In genomic region chr16:56771558-56772279, GRCh38 we compare ENCODE assay signal across 15 cellular contexts. TPM values are rescaled to one million over a fixed set of nuclear protein-coding genes. Genes with fewer than 3 reads are reported as not detected.
DNase-seq lines count a peak whose midpoint lies in the region; ATAC-seq and TF ChIP-seq lines count a peak whose summit lies in the region.
"Had no signal": no experiment of that assay in that cellular context is flagged by ENCODE, and none has a peak within 500 bp of the region (broad histone marks: within the 10 kb centered on the region; RNA-seq: fewer than 3 reads in every experiment).

No MANE protein-coding gene starts in this region.

- no peaks in the 10 kb centered on the region for H3K9me3 ChIP-seq in HEK293 (ENCODE audit: control insufficient read depth, insufficient read depth, low read depth, low read length)
- no peaks in the 10 kb centered on the region for H3K9me3 ChIP-seq in mucosa of descending colon

- POLR2A ChIA-PET in HEK293 (lab: Yijun Ruan, JAX): no interaction called here

- CTCF ChIA-PET in HEK293 (lab: Yijun Ruan, JAX): interaction anchor here (0.5 to 1.4 kb wide), 3 partner anchors 22 to 1272 kb away, joined by 3 to 5 read pairs (median 4); no protein-coding TSS in a partner anchor

- peak overlapping the region; percentile 24 for H3K27ac Mint-ChIP-seq in activated naive CD8-positive, alpha-beta T cell

- DNase-seq in AG08396 (ENCODE audit: low spot score) (peak; percentile 28), mucosa of descending colon (no peak), GM10266 (ENCODE audit: extremely low spot score) (no peak), erythroblast (lab: John Stamatoyannopoulos, UW) (no peak)
- DNase-seq in activated effector memory CD4-positive, alpha-beta T cell treated with Interleukin-2 at 50 U/mL for 16 hours: no peak
- DNase-seq: brain microvascular endothelial cell; C1 segment of cervical spinal cord; EL; left cardiac atrium; naive thymus-derived CD4-positive, alpha-beta T cell; stimulated activated CD4-positive, alpha-beta T cell treated with anti-CD3 and anti-CD28 coated beads, Interleukin-4, amount 100 ng/mL, for 24 hours; stimulated activated naive CD4-positive, alpha-beta T cell treated with Interleukin-2 at 50 U/mL for 16 hours had no signal

- H3K4me1 ChIP-seq in HEK293 (ENCODE audit: control insufficient read depth, insufficient read depth, low read length): peaks cover 4% of the 10 kb centered on the region; the same call in 1 of the 2 replicates
- H3K4me1 ChIP-seq in mucosa of descending colon (ENCODE audit: low read depth): peaks cover 9% of the 10 kb centered on the region

- H3K4me3 Mint-ChIP-seq in activated naive CD8-positive, alpha-beta T cell: no peak overlapping the region

- H3K36me3 Mint-ChIP-seq in activated naive CD8-positive, alpha-beta T cell: peaks cover 7% of the 10 kb centered on the region

- H3K27me3 Mint-ChIP-seq in activated naive CD8-positive, alpha-beta T cell: no peaks in the 10 kb centered on the region
- H3K27me3 Mint-ChIP-seq: naive thymus-derived CD4-positive, alpha-beta T cell had no signal

- peaks cover 25% of the 10 kb centered on the region for H3K4me1 Mint-ChIP-seq in activated naive CD8-positive, alpha-beta T cell (ENCODE audit: low read depth)

- no peak overlapping the region for H3K27ac ChIP-seq in HEK293 (ENCODE audit: extremely low read depth, low read depth, low read length)
- H3K27ac ChIP-seq: brain microvascular endothelial cell had no signal

- ATAC-seq in mucosa of descending colon: peak; percentile 24
- ATAC-seq in HG02938 (IDR thresholded peaks at IDR 0.05; ENCODE audit: unreplicated experiment): no peak
- ATAC-seq: left cardiac atrium; naive thymus-derived CD4-positive, alpha-beta T cell had no signal

- H3K36me3 ChIP-seq in HEK293 (ENCODE audit: control insufficient read depth in 2 of 2, insufficient read depth in 1 of 2, low read length in 2 of 2): peaks cover 0 to 4% of the 10 kb centered on the region in 2 experiments; a peak in 1 of 3 replicates
- no peaks in the 10 kb centered on the region for H3K36me3 ChIP-seq in mucosa of descending colon (ENCODE audit: low read depth)
- H3K36me3 ChIP-seq: brain microvascular endothelial cell had no signal

- H3K9me3 Mint-ChIP-seq in activated naive CD8-positive, alpha-beta T cell (ENCODE audit: low read depth): no peaks in the 10 kb centered on the region
- H3K9me3 Mint-ChIP-seq: naive thymus-derived CD4-positive, alpha-beta T cell had no signal

- H3K4me3 ChIP-seq in HEK293 (ENCODE audit: low read depth, low read length) (no peak overlapping the region), mucosa of descending colon (no peak overlapping the region)

- TF ChIP-seq CTCF in HEK293 (tag by site-specific recombination; IDR thresholded peaks at IDR 0.05) (no peak), mucosa of descending colon (IDR thresholded peaks at IDR 0.05) (no peak), GM10266 (IDR thresholded peaks at IDR 0.05; ENCODE audit: control insufficient read depth, insufficient read depth, low read depth, missing control alignments) (no peak)

- intact Hi-C loops in mucosa of descending colon (cut with DNase I, micrococcal nuclease): no loop called here

- TF ChIP-seq POLR2A in erythroblast (IDR thresholded peaks at IDR 0.05; ENCODE audit: low read length): no peak

TF ChIP-seq in HEK293, 187 proteins besides CTCF, POLR2A, EP300 and RAD21 (continues in another document):
- TF ChIP-seq ZBTB49 (tag by site-specific recombination; IDR thresholded peaks at IDR 0.05; ENCODE audit: low read depth) (no peak), ZSCAN5A (tag by site-specific recombination; IDR thresholded peaks at IDR 0.05) (no peak), ZNF623 (tag by site-specific recombination; IDR thresholded peaks at IDR 0.05) (no peak), ZFP69B (tag by site-specific recombination; IDR thresholded peaks at IDR 0.05) (no peak), ZBTB7A (tag by site-specific recombination; IDR thresholded peaks at IDR 0.05; ENCODE audit: low read depth) (no peak), ZBTB48 (tag by site-specific recombination; IDR thresholded peaks at IDR 0.05) (no peak), ZNF660 (tag by site-specific recombination; IDR thresholded peaks at IDR 0.05) (no peak), ZNF521 (tag by site-specific recombination; IDR thresholded peaks at IDR 0.05) (0 out of 2 replicates have a peak, but pooled peaks have one; percentile 62), ZSCAN23 (tag by site-specific recombination; IDR thresholded peaks at IDR 0.05) (no peak), HOXA7 (CRISPR knock-in tag; IDR thresholded peaks at IDR 0.05; ENCODE audit: borderline replicate concordance) (no peak), ZNF639 (tag by site-specific recombination; IDR thresholded peaks at IDR 0.05) (no peak), ZNF571 (tag by site-specific recombination; IDR thresholded peaks at IDR 0.05) (no peak), TCF7L2 (IDR thresholded peaks at IDR 0.05; ENCODE audit: borderline replicate concordance, low read depth, low read length) (no peak), KLF1 (tag by site-specific recombination; IDR thresholded peaks at IDR 0.05) (no peak), REPIN1 (tag by site-specific recombination; IDR thresholded peaks at IDR 0.05; ENCODE audit: low read depth) (no peak), YY2 (tag by site-specific recombination; IDR thresholded peaks at IDR 0.05) (no peak), ZNF366 (tag by site-specific recombination; conservative IDR thresholded peaks at IDR 0.05) (0 out of 2 replicates have a peak, but pooled peaks have one; percentile 26)

RNA-seq across cellular contexts. Expression of gene NUP93, which starts 41.8 kb away (rescaled TPM):
- 10 to 100 TPM; 31.0 to 45.6 (median 40.8) TPM for total RNA-seq in mucosa of descending colon
